ENCODE assay signal across 8 cellular contexts in genomic region chr1:162561616-162562451, GRCh38. TPM values are rescaled to one million over a fixed set of nuclear protein-coding genes. Genes with fewer than 3 reads are reported as not detected.
DNase-seq lines count a peak whose midpoint lies in the region; ATAC-seq and TF ChIP-seq lines count a peak whose summit lies in the region.

TSS of gene UAP1 (plus strand) at chr1:162561722. CDS start at chr1:162566069, 4,347 bp downstream.

- no peaks in the 10 kb centered on the region for H3K9me2 ChIP-seq in GM23338 (ENCODE audit: insufficient read depth)

- peaks cover 40% of the 10 kb centered on the region for H3K79me2 ChIP-seq in GM23338 (replicated peaks; ENCODE audit: insufficient read depth)

- TF ChIP-seq CTCF in GM23338 (conservative IDR thresholded peaks at IDR 0.05; ENCODE audit: low read depth in 2 of 2): no peak

- peaks cover 9% of the 10 kb centered on the region; the same call in 1 of the 2 replicates for H3K4me1 ChIP-seq in GM23338 (ENCODE audit: insufficient read depth)
- H3K4me1 ChIP-seq in adipocyte (ENCODE audit: control insufficient read depth, insufficient read depth, low read length): peaks cover 41% of the 10 kb centered on the region
- H3K4me1 ChIP-seq in right cardiac atrium (ENCODE audit: control insufficient read depth, insufficient read depth, low read length): peaks cover 2% of the 10 kb centered on the region

- peaks cover 4% of the 10 kb centered on the region for H3K27me3 Mint-ChIP-seq in GM23338 (ENCODE audit: insufficient read depth, low read depth, poor library complexity)

- peak; percentile 57 for ATAC-seq in GM23338
- ATAC-seq in right cardiac atrium: peak; percentile 46 to 53

- H3K9me3 ChIP-seq in adipocyte (ENCODE audit: control insufficient read depth, low read length): no peaks in the 10 kb centered on the region
- H3K9me3 ChIP-seq in right cardiac atrium (ENCODE audit: control insufficient read depth, low read length): no peaks in the 10 kb centered on the region

- H3K36me3 ChIP-seq in GM23338 (ENCODE audit: insufficient read depth) (no peaks in the 10 kb centered on the region), adipocyte (ENCODE audit: control insufficient read depth, insufficient read depth, low read length, severe bottlenecking) (peaks cover 14% of the 10 kb centered on the region)

- H3K4me3 Mint-ChIP-seq in GM23338: peak within 1 kb of the TSS; percentile 84

- peak; percentile 49 for DNase-seq in NCI-H1092 treated with DMSO at 0.1 percent for 48 hours (lab: John Stamatoyannopoulos, UW)
- no peak for DNase-seq in NCI-H1092 (lab: John Stamatoyannopoulos, UW)
- peak; percentile 3 for DNase-seq in GM23338 (ENCODE audit: low spot score)
- DNase-seq in LHCN-M2 (ENCODE audit: low read depth): no peak
- DNase-seq in adipocyte (ENCODE audit: low read depth): no peak
- DNase-seq in right cardiac atrium: no peak
- DNase-seq in renal cortical epithelial cell (ENCODE audit: low read depth): no peak
- DNase-seq in NCI-H1048 (lab: John Stamatoyannopoulos, UW): no peak

- H3K4me1 Mint-ChIP-seq in GM23338: peaks cover 18% of the 10 kb centered on the region; the same call in 2 of the 3 replicates

- peak within 1 kb of the TSS; percentile 80 for H3K4me3 ChIP-seq in GM23338
- peak within 1 kb of the TSS; percentile 88 for H3K4me3 ChIP-seq in adipocyte (ENCODE audit: low read length)
- H3K4me3 ChIP-seq in right cardiac atrium (ENCODE audit: low read length): peak within 1 kb of the TSS; percentile 53

- peaks cover 13% of the 10 kb centered on the region for H4K20me1 ChIP-seq in GM23338 (replicated peaks; ENCODE audit: insufficient read depth)

- no peaks in the 10 kb centered on the region for H3K9me3 Mint-ChIP-seq in GM23338

- H3K27ac Mint-ChIP-seq in GM23338: peak within 1 kb of the TSS; percentile 96

- H3K27me3 ChIP-seq in GM23338 (ENCODE audit: insufficient read depth) (peaks cover 8% of the 10 kb centered on the region; the same call in 1 of the 2 replicates), adipocyte (replicated peaks; ENCODE audit: control insufficient read depth, insufficient read depth, low read length) (no peaks in the 10 kb centered on the region), right cardiac atrium (ENCODE audit: control insufficient read depth, insufficient read depth) (no peaks in the 10 kb centered on the region)

- WGBS in right cardiac atrium: under 1% methylated on average over 69 of the region's 69 CpGs

- H3K4me2 ChIP-seq in GM23338: peak within 1 kb of the TSS; percentile 92

- H3K27ac ChIP-seq in GM23338 (ENCODE audit: low read depth) (peak within 1 kb of the TSS; percentile 72), right cardiac atrium (ENCODE audit: low read length) (peak within 1 kb of the TSS; percentile 93)

- peak within 1 kb of the TSS; percentile 96 for H2AFZ ChIP-seq in GM23338

- H3K36me3 Mint-ChIP-seq in GM23338 (ENCODE audit: low read depth): peaks cover 2% of the 10 kb centered on the region; the same call in 2 of the 3 replicates

- intact Hi-C loops in right cardiac atrium (cut with DNase I): loop anchor here in 1 of 4 donors (10.0 kb wide), 1 partner anchor 57 kb away; no protein-coding TSS in a partner anchor

- no peaks in the 10 kb centered on the region for H3F3A ChIP-seq in GM23338 (replicated peaks; ENCODE audit: low read depth)

- H3K9ac ChIP-seq in adipocyte (ENCODE audit: low read length): peak within 1 kb of the TSS; percentile 91

TF ChIP-seq in GM23338, 12 proteins besides CTCF, POLR2A, EP300 and RAD21 (continues in another document):
- TF ChIP-seq EZH2phosphoT487 (IDR thresholded peaks at IDR 0.05; ENCODE audit: unreplicated experiment) (no peak), POLR2AphosphoS5 (IDR thresholded peaks at IDR 0.05; ENCODE audit: low read depth) (no peak), JUNB (IDR thresholded peaks at IDR 0.05; ENCODE audit: unreplicated experiment) (no peak), ETS1 (IDR thresholded peaks at IDR 0.05) (no peak)
- TF ChIP-seq, protein P1, sequence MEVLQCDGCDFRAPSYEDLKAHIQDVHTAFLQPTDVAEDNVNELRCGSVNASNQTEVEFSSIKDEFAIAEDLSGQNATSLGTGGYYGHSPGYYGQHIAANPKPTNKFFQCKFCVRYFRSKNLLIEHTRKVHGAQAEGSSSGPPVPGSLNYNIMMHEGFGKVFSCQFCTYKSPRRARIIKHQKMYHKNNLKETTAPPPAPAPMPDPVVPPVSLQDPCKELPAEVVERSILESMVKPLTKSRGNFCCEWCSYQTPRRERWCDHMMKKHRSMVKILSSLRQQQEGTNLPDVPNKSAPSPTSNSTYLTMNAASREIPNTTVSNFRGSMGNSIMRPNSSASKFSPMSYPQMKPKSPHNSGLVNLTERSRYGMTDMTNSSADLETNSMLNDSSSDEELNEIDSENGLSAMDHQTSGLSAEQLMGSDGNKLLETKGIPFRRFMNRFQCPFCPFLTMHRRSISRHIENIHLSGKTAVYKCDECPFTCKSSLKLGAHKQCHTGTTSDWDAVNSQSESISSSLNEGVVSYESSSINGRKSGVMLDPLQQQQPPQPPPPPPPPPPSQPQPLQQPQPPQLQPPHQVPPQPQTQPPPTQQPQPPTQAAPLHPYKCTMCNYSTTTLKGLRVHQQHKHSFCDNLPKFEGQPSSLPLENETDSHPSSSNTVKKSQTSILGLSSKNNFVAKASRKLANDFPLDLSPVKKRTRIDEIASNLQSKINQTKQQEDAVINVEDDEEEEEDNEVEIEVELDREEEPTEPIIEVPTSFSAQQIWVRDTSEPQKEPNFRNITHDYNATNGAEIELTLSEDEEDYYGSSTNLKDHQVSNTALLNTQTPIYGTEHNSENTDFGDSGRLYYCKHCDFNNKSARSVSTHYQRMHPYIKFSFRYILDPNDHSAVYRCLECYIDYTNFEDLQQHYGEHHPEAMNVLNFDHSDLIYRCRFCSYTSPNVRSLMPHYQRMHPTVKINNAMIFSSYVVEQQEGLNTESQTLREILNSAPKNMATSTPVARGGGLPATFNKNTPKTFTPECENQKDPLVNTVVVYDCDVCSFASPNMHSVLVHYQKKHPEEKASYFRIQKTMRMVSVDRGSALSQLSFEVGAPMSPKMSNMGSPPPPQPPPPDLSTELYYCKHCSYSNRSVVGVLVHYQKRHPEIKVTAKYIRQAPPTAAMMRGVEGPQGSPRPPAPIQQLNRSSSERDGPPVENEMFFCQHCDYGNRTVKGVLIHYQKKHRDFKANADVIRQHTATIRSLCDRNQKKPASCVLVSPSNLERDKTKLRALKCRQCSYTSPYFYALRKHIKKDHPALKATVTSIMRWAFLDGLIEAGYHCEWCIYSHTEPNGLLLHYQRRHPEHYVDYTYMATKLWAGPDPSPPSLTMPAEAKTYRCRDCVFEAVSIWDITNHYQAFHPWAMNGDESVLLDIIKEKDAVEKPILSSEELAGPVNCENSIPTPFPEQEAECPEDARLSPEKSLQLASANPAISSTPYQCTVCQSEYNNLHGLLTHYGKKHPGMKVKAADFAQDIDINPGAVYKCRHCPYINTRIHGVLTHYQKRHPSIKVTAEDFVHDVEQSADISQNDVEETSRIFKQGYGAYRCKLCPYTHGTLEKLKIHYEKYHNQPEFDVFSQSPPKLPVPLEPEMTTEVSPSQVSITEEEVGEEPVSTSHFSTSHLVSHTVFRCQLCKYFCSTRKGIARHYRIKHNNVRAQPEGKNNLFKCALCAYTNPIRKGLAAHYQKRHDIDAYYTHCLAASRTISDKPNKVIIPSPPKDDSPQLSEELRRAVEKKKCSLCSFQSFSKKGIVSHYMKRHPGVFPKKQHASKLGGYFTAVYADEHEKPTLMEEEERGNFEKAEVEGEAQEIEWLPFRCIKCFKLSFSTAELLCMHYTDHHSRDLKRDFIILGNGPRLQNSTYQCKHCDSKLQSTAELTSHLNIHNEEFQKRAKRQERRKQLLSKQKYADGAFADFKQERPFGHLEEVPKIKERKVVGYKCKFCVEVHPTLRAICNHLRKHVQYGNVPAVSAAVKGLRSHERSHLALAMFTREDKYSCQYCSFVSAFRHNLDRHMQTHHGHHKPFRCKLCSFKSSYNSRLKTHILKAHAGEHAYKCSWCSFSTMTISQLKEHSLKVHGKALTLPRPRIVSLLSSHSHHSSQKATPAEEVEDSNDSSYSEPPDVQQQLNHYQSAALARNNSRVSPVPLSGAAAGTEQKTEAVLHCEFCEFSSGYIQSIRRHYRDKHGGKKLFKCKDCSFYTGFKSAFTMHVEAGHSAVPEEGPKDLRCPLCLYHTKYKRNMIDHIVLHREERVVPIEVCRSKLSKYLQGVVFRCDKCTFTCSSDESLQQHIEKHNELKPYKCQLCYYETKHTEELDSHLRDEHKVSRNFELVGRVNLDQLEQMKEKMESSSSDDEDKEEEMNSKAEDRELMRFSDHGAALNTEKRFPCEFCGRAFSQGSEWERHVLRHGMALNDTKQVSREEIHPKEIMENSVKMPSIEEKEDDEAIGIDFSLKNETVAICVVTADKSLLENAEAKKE (CRISPR knock-in tag; IDR thresholded peaks at IDR 0.05): no peak

RNA-seq across cellular contexts. Expression of gene UAP1, which starts in this region (rescaled TPM):
- 32.9 and 33.3 TPM in 2 replicates for total RNA-seq in GM23338 (2014; rRNA removed; shearing (Covaris generic))
- polyA plus RNA-seq in GM23338 (2016; fragmentation: Nextera tagmentation; extraction: Ambion mirVana) (24.0 and 26.7 TPM in 2 replicates), right cardiac atrium (32.7 TPM)
- total RNA-seq in LHCN-M2 (2014; rRNA removed) (122 and 153 TPM in 2 replicates), right cardiac atrium (10 to 100 TPM; 23.9 to 51.4 (median 30.1) TPM), renal cortical epithelial cell (55.3 and 155 TPM in 2 replicates)
- polyA plus RNA-seq in LHCN-M2 (2012): 94.0 TPM

Comparison
In these comparisons a context has a peak if more than half of its experiments do, and no peak if none do; other contexts are left out.
1. DNase-seq: peak in NCI-H1092 treated with DMSO at 0.1 percent for 48 hours (single experiment) and GM23338 (single experiment); none in NCI-H1092 (single experiment), LHCN-M2 (single experiment), adipocyte (single experiment), right cardiac atrium (0 of 3), renal cortical epithelial cell (single experiment) and NCI-H1048 (single experiment).
2. Peak in every context shown above with its lines, with median percentiles within 50 percentile points of each other: H3K4me3 ChIP-seq.